In the genomic region with DNA sequence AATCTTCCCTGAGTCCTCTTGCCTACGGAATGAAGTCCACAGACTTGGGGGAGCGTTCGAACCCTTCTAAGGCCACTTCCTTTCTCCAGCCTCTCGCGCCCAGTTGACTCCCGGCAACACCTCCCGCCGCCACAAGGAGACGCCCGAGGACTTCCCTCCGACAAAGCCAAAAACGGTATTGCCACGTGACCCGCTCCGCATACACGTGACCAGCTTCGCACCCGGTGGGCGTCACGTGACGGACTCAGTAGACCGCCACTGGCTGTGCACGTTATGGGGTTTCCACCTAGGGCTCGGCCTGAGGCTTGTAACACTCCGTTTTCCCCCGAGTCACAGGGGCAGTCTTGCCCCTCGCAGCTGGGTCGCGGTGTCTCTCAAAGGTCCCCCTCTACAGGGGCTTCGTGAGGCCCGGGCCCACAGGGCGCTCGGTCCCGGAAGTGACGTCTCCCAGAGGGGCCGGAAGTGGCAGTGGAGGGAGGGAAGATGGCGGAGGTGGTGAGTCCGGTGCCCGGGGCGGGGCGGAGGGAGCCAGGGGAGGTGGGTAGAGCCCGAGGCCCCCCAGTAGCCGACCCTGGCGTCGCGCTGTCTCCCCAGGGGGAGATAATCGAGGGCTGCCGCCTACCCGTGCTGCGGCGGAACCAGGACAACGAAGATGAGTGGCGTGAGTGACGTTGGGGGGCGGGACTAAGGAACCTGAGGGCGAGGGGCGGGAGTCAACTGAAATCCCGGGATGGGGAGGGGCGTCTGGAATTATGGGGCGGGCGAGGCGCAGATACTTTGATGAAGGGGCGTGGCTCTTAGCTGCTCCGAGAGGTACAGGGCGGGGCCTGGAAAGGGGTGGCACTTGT, we compare ENCODE assay signal across 1 cellular context.
TF ChIP-seq lines count a peak whose summit lies in the region.

Gene KAT5, plus strand, starts transcription at position 468 of the 848 bp plus-strand sequence. Its CDS starts 16 bp downstream, at position 484.

TF ChIP-seq in HepG2, 621 proteins besides CTCF, POLR2A, EP300 and RAD21 (continued from another document and continues in another):
- TF ChIP-seq ZNF691 (CRISPR knock-in tag; IDR thresholded peaks at IDR 0.05; ENCODE audit: borderline replicate concordance, low read depth) (peak; percentile 89; the same call in 1 of the 2 replicates), LCORL (IDR thresholded peaks at IDR 0.05) (peak; percentile 94), LCORL (CRISPR knock-in tag; IDR thresholded peaks at IDR 0.05) (peak; percentile 87), ZNF543 (CRISPR knock-in tag; IDR thresholded peaks at IDR 0.05) (peak; percentile 78; the same call in 1 of the 2 replicates), CEBPZ (IDR thresholded peaks at IDR 0.05; ENCODE audit: low read length) (no peak), HDAC2 (CRISPR knock-in tag; IDR thresholded peaks at IDR 0.05) (peak; percentile 86), DMTF1 (CRISPR knock-in tag; IDR thresholded peaks at IDR 0.05) (no peak), ZEB1 (IDR thresholded peaks at IDR 0.05; ENCODE audit: insufficient replicate concordance, low read depth) (no peak), ETV6 (CRISPR knock-in tag; conservative IDR thresholded peaks at IDR 0.05) (peak; percentile 87; the same call in 1 of the 2 replicates), MAFF (IDR thresholded peaks at IDR 0.05; ENCODE audit: low read depth, low read length) (no peak), HNF4A (CRISPR knock-in tag; IDR thresholded peaks at IDR 0.05) (no peak), CHD4 (IDR thresholded peaks at IDR 0.05; ENCODE audit: borderline replicate concordance, low read length) (no peak; the same call in 1 of the 2 replicates), RBFOX2 (IDR thresholded peaks at IDR 0.05; ENCODE audit: low read depth, low read length) (peak; percentile 96), ZNF335 (CRISPR knock-in tag; IDR thresholded peaks at IDR 0.05) (peak; percentile 92; the same call in 1 of the 2 replicates), NFIC (IDR thresholded peaks at IDR 0.05; ENCODE audit: low read length) (peak; percentile 89; the same call in 1 of the 2 replicates), ZNF790 (CRISPR knock-in tag; IDR thresholded peaks at IDR 0.05; ENCODE audit: borderline replicate concordance) (peak; percentile 86; the same call in 1 of the 2 replicates), ZNF280B (CRISPR knock-in tag; IDR thresholded peaks at IDR 0.05; ENCODE audit: borderline replicate concordance) (peak; percentile 98), ZNF749 (CRISPR knock-in tag; IDR thresholded peaks at IDR 0.05; ENCODE audit: borderline replicate concordance) (peak; percentile 99), SOX5 (CRISPR knock-in tag; IDR thresholded peaks at IDR 0.05; ENCODE audit: borderline replicate concordance) (peak; percentile 81), TARDBP (CRISPR knock-in tag; IDR thresholded peaks at IDR 0.05) (peak; percentile 85), TMF1 (CRISPR knock-in tag; IDR thresholded peaks at IDR 0.05; ENCODE audit: low read depth) (peak; percentile 50), MIER2 (CRISPR knock-in tag; IDR thresholded peaks at IDR 0.05) (peak; percentile 35), POLR2AphosphoS5 (IDR thresholded peaks at IDR 0.05; ENCODE audit: low read depth, low read length) (peak; percentile 70), PAX8 (CRISPR knock-in tag; IDR thresholded peaks at IDR 0.05; ENCODE audit: borderline replicate concordance) (no peak), ZNF558 (CRISPR knock-in tag; IDR thresholded peaks at IDR 0.05; ENCODE audit: borderline replicate concordance) (peak; percentile 94; the same call in 1 of the 2 replicates), ARID5B (CRISPR knock-in tag; IDR thresholded peaks at IDR 0.05) (peak; percentile 63), ZNF687 (CRISPR knock-in tag; IDR thresholded peaks at IDR 0.05) (peak; percentile 99), ZNF468 (CRISPR knock-in tag; IDR thresholded peaks at IDR 0.05) (no peak)
- TF ChIP-seq, protein P1, sequence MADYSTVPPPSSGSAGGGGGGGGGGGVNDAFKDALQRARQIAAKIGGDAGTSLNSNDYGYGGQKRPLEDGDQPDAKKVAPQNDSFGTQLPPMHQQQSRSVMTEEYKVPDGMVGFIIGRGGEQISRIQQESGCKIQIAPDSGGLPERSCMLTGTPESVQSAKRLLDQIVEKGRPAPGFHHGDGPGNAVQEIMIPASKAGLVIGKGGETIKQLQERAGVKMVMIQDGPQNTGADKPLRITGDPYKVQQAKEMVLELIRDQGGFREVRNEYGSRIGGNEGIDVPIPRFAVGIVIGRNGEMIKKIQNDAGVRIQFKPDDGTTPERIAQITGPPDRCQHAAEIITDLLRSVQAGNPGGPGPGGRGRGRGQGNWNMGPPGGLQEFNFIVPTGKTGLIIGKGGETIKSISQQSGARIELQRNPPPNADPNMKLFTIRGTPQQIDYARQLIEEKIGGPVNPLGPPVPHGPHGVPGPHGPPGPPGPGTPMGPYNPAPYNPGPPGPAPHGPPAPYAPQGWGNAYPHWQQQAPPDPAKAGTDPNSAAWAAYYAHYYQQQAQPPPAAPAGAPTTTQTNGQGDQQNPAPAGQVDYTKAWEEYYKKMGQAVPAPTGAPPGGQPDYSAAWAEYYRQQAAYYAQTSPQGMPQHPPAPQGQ (CRISPR knock-in tag; IDR thresholded peaks at IDR 0.05; ENCODE audit: borderline replicate concordance): no peak
- TF ChIP-seq, protein P2, sequence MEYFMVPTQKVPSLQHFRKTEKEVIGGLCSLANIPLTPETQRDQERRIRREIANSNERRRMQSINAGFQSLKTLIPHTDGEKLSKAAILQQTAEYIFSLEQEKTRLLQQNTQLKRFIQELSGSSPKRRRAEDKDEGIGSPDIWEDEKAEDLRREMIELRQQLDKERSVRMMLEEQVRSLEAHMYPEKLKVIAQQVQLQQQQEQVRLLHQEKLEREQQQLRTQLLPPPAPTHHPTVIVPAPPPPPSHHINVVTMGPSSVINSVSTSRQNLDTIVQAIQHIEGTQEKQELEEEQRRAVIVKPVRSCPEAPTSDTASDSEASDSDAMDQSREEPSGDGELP (IDR thresholded peaks at IDR 0.05; ENCODE audit: borderline replicate concordance, low read depth): no peak; the same call in 1 of the 2 replicates
